ENCODE assay signal across 8 cellular contexts in the genomic region with DNA sequence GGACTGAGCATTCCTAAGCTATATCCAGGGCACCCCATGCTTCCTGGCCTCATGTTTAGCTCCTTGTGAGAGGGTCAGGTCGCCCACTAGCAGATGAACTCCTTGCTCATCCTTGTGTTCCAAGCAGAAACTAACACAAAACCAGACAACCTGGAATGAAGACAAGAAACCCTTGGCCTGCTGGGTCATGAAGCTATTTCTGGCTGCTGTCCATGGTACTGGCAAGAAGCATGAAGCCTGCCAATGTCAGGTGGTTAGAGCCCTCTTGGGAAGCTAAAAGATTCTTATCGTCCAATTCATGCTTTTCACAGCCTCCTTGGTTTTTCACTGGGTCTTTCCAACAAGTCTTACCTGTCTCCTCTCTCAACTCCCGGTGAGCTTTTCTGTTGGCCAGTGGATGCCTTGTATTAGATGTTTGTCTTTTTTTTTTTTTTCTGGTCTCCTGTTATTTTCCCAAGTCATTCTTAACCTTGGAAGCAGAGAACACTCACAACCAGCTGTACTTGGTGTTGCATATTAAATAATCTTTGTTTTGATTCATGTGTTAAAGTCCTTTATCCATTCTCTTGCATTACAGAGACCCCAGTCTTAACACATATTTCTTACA.
DNase-seq lines count a peak whose midpoint lies in the region; ATAC-seq, FAIRE-seq and TF ChIP-seq lines count a peak whose summit lies in the region.

No MANE protein-coding gene starts in this region.

- H2AFZ ChIP-seq in DND-41 (ENCODE audit: low read depth, low read length) (no peak overlapping the region), K562 (ENCODE audit: low read depth, low read length) (no peak overlapping the region)

- H3K9me1 ChIP-seq in K562 (ENCODE audit: control insufficient read depth, insufficient read depth, low read length): no peaks in the 10 kb centered on the region

- H3K4ac ChIP-seq in mesendoderm (ENCODE audit: low read depth, low read length): no peak overlapping the region

- POLR2A ChIA-PET in K562 (lab: Yijun Ruan, JAX): interaction anchor here (0.6 to 0.8 kb wide), 2 partner anchors 10 to 379 kb away, joined by 3 to 4 read pairs; no protein-coding TSS in a partner anchor
- POLR2A ChIA-PET in naive thymus-derived CD8-positive, alpha-beta T cell (lab: Charles Lee): no interaction called here
- POLR2A ChIA-PET in activated CD4-positive, alpha-beta memory T cell treated with anti-CD3 and anti-CD28 coated beads, Interleukin-2, amount 10 ng/mL, durations not matched to agents 7 days and 5 days (lab: Charles Lee): no interaction called here

- H3K36me3 Mint-ChIP-seq in naive thymus-derived CD8-positive, alpha-beta T cell: peaks cover 0 to 8% (median 0%) of the 10 kb centered on the region in 3 donors
- H3K36me3 Mint-ChIP-seq in activated CD4-positive, alpha-beta memory T cell treated with anti-CD3 and anti-CD28 coated beads, Interleukin-2, amount 10 ng/mL, durations not matched to agents 7 days and 5 days (ENCODE audit: low read depth): no peaks in the 10 kb centered on the region

- H4K8ac ChIP-seq in mesendoderm (ENCODE audit: low read depth, low read length): no peak overlapping the region

- BruUV-seq in K562 (replicated peaks; lab: Mats Ljungman, UMichigan): no TSS peak

- H3K4me3 ChIP-seq in DND-41 (ENCODE audit: low read depth in 1 of 2, low read length in 2 of 2) (no peak overlapping the region), MG63 (no peak overlapping the region), K562 (no peak overlapping the region), mesendoderm (ENCODE audit: low read length) (no peak overlapping the region)

- H2AK5ac ChIP-seq in mesendoderm (ENCODE audit: low read length): no peak overlapping the region

- CTCF ChIA-PET in K562 (lab: Yijun Ruan, JAX; ENCODE audit: low intra/inter-chr PET ratio): no interaction called here
- CTCF ChIA-PET in activated CD4-positive, alpha-beta memory T cell treated with anti-CD3 and anti-CD28 coated beads, Interleukin-2, amount 10 ng/mL, durations not matched to agents 7 days and 5 days (lab: Charles Lee): no interaction called here

- no peaks in the 10 kb centered on the region for H3K79me1 ChIP-seq in mesendoderm (ENCODE audit: low read length)

- in situ Hi-C loops in K562 (cut with MboI): no loop called here

- H3K4me1 ChIP-seq in DND-41 (ENCODE audit: insufficient read depth, low read length): no peaks in the 10 kb centered on the region
- no peaks in the 10 kb centered on the region for H3K4me1 ChIP-seq in K562 (replicated peaks in 1 of 2; ENCODE audit: control insufficient read depth in 2 of 2, insufficient read depth in 2 of 2, low read length in 2 of 2)
- H3K4me1 ChIP-seq in mesendoderm (ENCODE audit: control insufficient read depth, low read depth, low read length): no peaks in the 10 kb centered on the region

- H3K27me3 ChIP-seq in DND-41 (ENCODE audit: insufficient read depth, low read length, poor library complexity) (no peaks in the 10 kb centered on the region), MG63 (no peaks in the 10 kb centered on the region), K562 (ENCODE audit: control insufficient read depth in 2 of 2, insufficient read depth in 2 of 2, low read length in 2 of 2) (peaks cover 0 to 8% of the 10 kb centered on the region in 2 experiments; a peak in 2 of 5 replicates), mesendoderm (ENCODE audit: insufficient read depth, low read length, poor library complexity) (no peaks in the 10 kb centered on the region)

- no peaks in the 10 kb centered on the region for H3K4me1 Mint-ChIP-seq in naive thymus-derived CD8-positive, alpha-beta T cell
- no peaks in the 10 kb centered on the region for H3K4me1 Mint-ChIP-seq in activated CD4-positive, alpha-beta memory T cell treated with anti-CD3 and anti-CD28 coated beads, Interleukin-2, amount 10 ng/mL, durations not matched to agents 7 days and 5 days

- H4K20me1 ChIP-seq in DND-41 (ENCODE audit: insufficient read depth, low read length): peaks cover 10% of the 10 kb centered on the region; the same call in 1 of the 2 replicates
- H4K20me1 ChIP-seq in K562 (replicated peaks; ENCODE audit: control insufficient read depth, insufficient read depth, low read length): no peaks in the 10 kb centered on the region

- no peaks in the 10 kb centered on the region for H3K36me3 ChIP-seq in DND-41 (ENCODE audit: insufficient read depth, low read length)
- H3K36me3 ChIP-seq in MG63: no peaks in the 10 kb centered on the region
- no peaks in the 10 kb centered on the region for H3K36me3 ChIP-seq in K562 (ENCODE audit: control insufficient read depth, insufficient read depth, low read length)
- H3K36me3 ChIP-seq in mesendoderm (ENCODE audit: control insufficient read depth, insufficient read depth, low read length): no peaks in the 10 kb centered on the region

- H2BK120ac ChIP-seq in mesendoderm (ENCODE audit: low read depth, low read length): no peak overlapping the region

- no peak overlapping the region for H3K4me3 Mint-ChIP-seq in naive thymus-derived CD8-positive, alpha-beta T cell
- no peak overlapping the region for H3K4me3 Mint-ChIP-seq in activated CD4-positive, alpha-beta memory T cell treated with anti-CD3 and anti-CD28 coated beads, Interleukin-2, amount 10 ng/mL, durations not matched to agents 7 days and 5 days

- H4K5ac ChIP-seq in mesendoderm (ENCODE audit: low read length): no peak overlapping the region

- no peak for FAIRE-seq in K562 (lab: Jason Lieb, UNC)

- H3K9ac ChIP-seq in DND-41 (ENCODE audit: low read depth, low read length) (no peak overlapping the region), K562 (ENCODE audit: insufficient read depth in 1 of 2, low read depth in 2 of 2, low read length in 2 of 2) (no peak overlapping the region), mesendoderm (ENCODE audit: low read length) (no peak overlapping the region)

- peaks cover 2 to 19% (median 8%) of the 10 kb centered on the region in 5 donors for H3K27me3 Mint-ChIP-seq in naive thymus-derived CD8-positive, alpha-beta T cell
- H3K27me3 Mint-ChIP-seq in activated CD4-positive, alpha-beta memory T cell treated with anti-CD3 and anti-CD28 coated beads, Interleukin-2, amount 10 ng/mL, durations not matched to agents 7 days and 5 days: no peaks in the 10 kb centered on the region

- ATAC-seq in DND-41 (ENCODE audit: insufficient read depth, low read depth): peak; percentile 64; the same call in 2 of the 3 replicates
- ATAC-seq in K562: no peak
- no peak for ATAC-seq in HG02870 (IDR thresholded peaks at IDR 0.05; ENCODE audit: unreplicated experiment)
- ATAC-seq in naive thymus-derived CD8-positive, alpha-beta T cell: no peak
- no peak for ATAC-seq in HG02571 (IDR thresholded peaks at IDR 0.05; ENCODE audit: unreplicated experiment)

- DNase-seq in DND-41 (peak; percentile 54), MG63 (peak; percentile 74), K562 (ENCODE audit: extremely low read depth in 1 of 4, low spot score in 3 of 4) (peak; percentile 17 to 40 (median 26)), mesendoderm (peak; percentile 75)
- no peak for DNase-seq in naive thymus-derived CD8-positive, alpha-beta T cell
- no peak for DNase-seq in activated CD4-positive, alpha-beta memory T cell treated with anti-CD3 and anti-CD28 coated beads, Interleukin-2, amount 10 ng/mL, durations not matched to agents 7 days and 5 days

- no peak overlapping the region for H3K18ac ChIP-seq in mesendoderm (ENCODE audit: low read length)

- H3K23ac ChIP-seq in mesendoderm (ENCODE audit: low read length): no peak overlapping the region

- no peak overlapping the region for H2BK15ac ChIP-seq in mesendoderm (replicated peaks; ENCODE audit: low read depth)

- H3K9me3 Mint-ChIP-seq in naive thymus-derived CD8-positive, alpha-beta T cell: peaks cover 0 to 33% (median 8%) of the 10 kb centered on the region in 9 donors
- peaks cover 5% of the 10 kb centered on the region for H3K9me3 Mint-ChIP-seq in activated CD4-positive, alpha-beta memory T cell treated with anti-CD3 and anti-CD28 coated beads, Interleukin-2, amount 10 ng/mL, durations not matched to agents 7 days and 5 days

- H2BK5ac ChIP-seq in mesendoderm (ENCODE audit: low read length): no peak overlapping the region

- H3K79me2 ChIP-seq in DND-41 (ENCODE audit: insufficient read depth, low read length) (no peaks in the 10 kb centered on the region), K562 (ENCODE audit: control insufficient read depth, insufficient read depth, low read length) (no peaks in the 10 kb centered on the region), mesendoderm (ENCODE audit: control insufficient read depth, insufficient read depth, low read length) (no peaks in the 10 kb centered on the region)

- H3K27ac ChIP-seq in DND-41 (ENCODE audit: low read length) (no peak overlapping the region), K562 (ENCODE audit: extremely low read depth, low read depth, low read length) (no peak overlapping the region), mesendoderm (ENCODE audit: low read depth, low read length) (no peak overlapping the region)

- intact Hi-C loops in K562 (cut with micrococcal nuclease): no loop called here

- H3K56ac ChIP-seq in mesendoderm (ENCODE audit: low read length): no peak overlapping the region

- H3K9me3 ChIP-seq in DND-41 (ENCODE audit: insufficient read depth, low read length, severe bottlenecking) (peaks cover 11% of the 10 kb centered on the region), MG63 (peaks cover 23% of the 10 kb centered on the region), K562 (replicated peaks; ENCODE audit: control insufficient read depth, insufficient read depth, low read depth, low read length) (no peaks in the 10 kb centered on the region)

- TF ChIP-seq RAD21 in K562 (CRISPR knock-in tag; conservative IDR thresholded peaks at IDR 0.05 in 1 of 2, IDR thresholded peaks at IDR 0.05 in 1 of 2): no peak

- TF ChIP-seq CTCF in DND-41 (IDR thresholded peaks at IDR 0.05; ENCODE audit: borderline replicate concordance, extremely low read depth, low read length, poor library complexity, severe bottlenecking): no peak
- no peak for TF ChIP-seq CTCF in K562 (IDR thresholded peaks at IDR 0.05 in 2 of 3, conservative IDR thresholded peaks at IDR 0.05 in 1 of 3; ENCODE audit: insufficient read depth in 2 of 3, low read depth in 1 of 3, low read length in 3 of 3)

- H3K4me2 ChIP-seq in DND-41 (ENCODE audit: insufficient read depth, low read length) (no peak overlapping the region), K562 (ENCODE audit: insufficient read depth, low read length) (no peak overlapping the region), mesendoderm (ENCODE audit: low read length) (no peak overlapping the region)

- TF ChIP-seq EP300 in K562 (IDR thresholded peaks at IDR 0.05; ENCODE audit: low read length): no peak

- 3% methylated on average over 3 of the region's 3 CpGs for WGBS in K562 (ENCODE audit: insufficient coverage, low coverage, missing lambda C conversion rate)
- no CpG with 5 or more reads among the region's 3 CpGs for WGBS in mesendoderm (ENCODE audit: extremely low coverage, insufficient coverage, low lambda C conversion rate)

- TF ChIP-seq POLR2A in K562 (conservative IDR thresholded peaks at IDR 0.05): no peak

- no peak overlapping the region for H3K27ac Mint-ChIP-seq in naive thymus-derived CD8-positive, alpha-beta T cell
- no peak overlapping the region for H3K27ac Mint-ChIP-seq in activated CD4-positive, alpha-beta memory T cell treated with anti-CD3 and anti-CD28 coated beads, Interleukin-2, amount 10 ng/mL, durations not matched to agents 7 days and 5 days

TF ChIP-seq in K562, 482 proteins besides CTCF, POLR2A, EP300 and RAD21 (continues in another document):
- TF ChIP-seq TEAD4 (IDR thresholded peaks at IDR 0.05; ENCODE audit: low read length) (no peak), TEAD4 (CRISPR knock-in tag; IDR thresholded peaks at IDR 0.05; ENCODE audit: borderline replicate concordance) (no peak)

Comparison
In these comparisons a context has a peak if more than half of its experiments do, and no peak if none do; other contexts are left out.
1. DNase-seq: peak in DND-41 (single experiment), MG63 (single experiment), K562 (4 of 4) and mesendoderm (single experiment); none in naive thymus-derived CD8-positive, alpha-beta T cell (0 of 10) and activated CD4-positive, alpha-beta memory T cell treated with anti-CD3 and anti-CD28 coated beads, Interleukin-2, amount 10 ng/mL, durations not matched to agents 7 days and 5 days (single experiment).